In genomic region chr17:18492712-18493476, GRCh38 we compare ENCODE assay signal across 8 cellular contexts. TPM values are rescaled to one million over a fixed set of nuclear protein-coding genes. Genes with fewer than 3 reads are reported as not detected.
DNase-seq lines count a peak whose midpoint lies in the region; ATAC-seq and TF ChIP-seq lines count a peak whose summit lies in the region.
"Not testable (repeated sequence)": the region's sequence is repeated elsewhere in the genome, so short reads cannot be mapped to it uniquely, and the experiment has no call there.

No MANE protein-coding gene starts in this region.

- H3K9me3 Mint-ChIP-seq in CD4-positive, CD25-positive, alpha-beta regulatory T cell; activated CD8-positive, alpha-beta T cell treated with anti-CD3 and anti-CD28 coated beads, Interleukin-2, amount 10 ng/mL, durations not matched to agents 7 days and 5 days (ENCODE audit: insufficient read depth); activated naive CD8-positive, alpha-beta T cell treated with anti-CD3 and anti-CD28 coated beads, Interleukin-2, amount 50 U/mL, for 24 hours; memory B cell: not testable (repeated sequence)

- not testable (repeated sequence) for TF ChIP-seq CTCF in NB4 (IDR thresholded peaks at IDR 0.05; ENCODE audit: low read depth, low read length)

- H3K4me1 Mint-ChIP-seq in CD4-positive, CD25-positive, alpha-beta regulatory T cell; activated CD8-positive, alpha-beta T cell treated with anti-CD3 and anti-CD28 coated beads, Interleukin-2, amount 10 ng/mL, durations not matched to agents 7 days and 5 days (ENCODE audit: low read depth); activated naive CD8-positive, alpha-beta T cell treated with anti-CD3 and anti-CD28 coated beads, Interleukin-2, amount 50 U/mL, for 24 hours; memory B cell: not testable (repeated sequence)

- H3K27ac ChIP-seq in CD4-positive, CD25-positive, alpha-beta regulatory T cell (ENCODE audit: insufficient read depth, low read length, poor library complexity, severe bottlenecking): not testable (repeated sequence)

- peak; percentile 72 to 83 for ATAC-seq in CD4-positive, CD25-positive, alpha-beta regulatory T cell (ENCODE audit: low read depth in 2 of 2)
- ATAC-seq in GM18868 (IDR thresholded peaks at IDR 0.05; ENCODE audit: unreplicated experiment) (peak; percentile 51), HG02852 (IDR thresholded peaks at IDR 0.05; ENCODE audit: unreplicated experiment) (peak; percentile 71), memory B cell (ENCODE audit: low read depth) (peak; percentile 61)
- peak; percentile 88 for ATAC-seq in activated CD8-positive, alpha-beta T cell treated with anti-CD3 and anti-CD28 coated beads, Interleukin-2, amount 10 ng/mL, durations not matched to agents 7 days and 5 days
- peak; percentile 76 for ATAC-seq in activated naive CD8-positive, alpha-beta T cell treated with anti-CD3 and anti-CD28 coated beads, Interleukin-2, amount 50 U/mL, for 24 hours

- not testable (repeated sequence) for H3K27ac Mint-ChIP-seq in CD4-positive, CD25-positive, alpha-beta regulatory T cell; activated naive CD8-positive, alpha-beta T cell treated with anti-CD3 and anti-CD28 coated beads, Interleukin-2, amount 50 U/mL, for 24 hours; memory B cell
- peak overlapping the region; percentile 82 for H3K27ac Mint-ChIP-seq in activated CD8-positive, alpha-beta T cell treated with anti-CD3 and anti-CD28 coated beads, Interleukin-2, amount 10 ng/mL, durations not matched to agents 7 days and 5 days

- CTCF ChIA-PET in activated CD8-positive, alpha-beta T cell treated with anti-CD3 and anti-CD28 coated beads, Interleukin-2, amount 10 ng/mL, durations not matched to agents 7 days and 5 days (lab: Charles Lee): not testable (repeated sequence)

- H3K27me3 ChIP-seq in CD4-positive, CD25-positive, alpha-beta regulatory T cell (ENCODE audit: control insufficient read depth, insufficient read depth, low read length): not testable (repeated sequence)

- H3K9me3 ChIP-seq in CD4-positive, CD25-positive, alpha-beta regulatory T cell (ENCODE audit: control insufficient read depth in 2 of 2, low read length in 2 of 2): not testable (repeated sequence)

- POLR2A ChIA-PET in activated CD8-positive, alpha-beta T cell treated with anti-CD3 and anti-CD28 coated beads, Interleukin-2, amount 10 ng/mL, durations not matched to agents 7 days and 5 days (lab: Charles Lee): not testable (repeated sequence)

- H3K27me3 Mint-ChIP-seq in CD4-positive, CD25-positive, alpha-beta regulatory T cell; activated CD8-positive, alpha-beta T cell treated with anti-CD3 and anti-CD28 coated beads, Interleukin-2, amount 10 ng/mL, durations not matched to agents 7 days and 5 days (ENCODE audit: low read depth); activated naive CD8-positive, alpha-beta T cell treated with anti-CD3 and anti-CD28 coated beads, Interleukin-2, amount 50 U/mL, for 24 hours; memory B cell: not testable (repeated sequence)

- not testable (repeated sequence) for H3K36me3 Mint-ChIP-seq in CD4-positive, CD25-positive, alpha-beta regulatory T cell; activated CD8-positive, alpha-beta T cell treated with anti-CD3 and anti-CD28 coated beads, Interleukin-2, amount 10 ng/mL, durations not matched to agents 7 days and 5 days (ENCODE audit: low read depth); activated naive CD8-positive, alpha-beta T cell treated with anti-CD3 and anti-CD28 coated beads, Interleukin-2, amount 50 U/mL, for 24 hours (ENCODE audit: low read depth); memory B cell

- H3K4me3 Mint-ChIP-seq in CD4-positive, CD25-positive, alpha-beta regulatory T cell: not testable (repeated sequence)
- peak overlapping the region; percentile 64 for H3K4me3 Mint-ChIP-seq in activated CD8-positive, alpha-beta T cell treated with anti-CD3 and anti-CD28 coated beads, Interleukin-2, amount 10 ng/mL, durations not matched to agents 7 days and 5 days
- H3K4me3 Mint-ChIP-seq in activated naive CD8-positive, alpha-beta T cell treated with anti-CD3 and anti-CD28 coated beads, Interleukin-2, amount 50 U/mL, for 24 hours: peak overlapping the region; percentile 45
- H3K4me3 Mint-ChIP-seq in memory B cell: peak overlapping the region; percentile 47

- TF ChIP-seq POLR2A in NB4 (IDR thresholded peaks at IDR 0.05; ENCODE audit: extremely low read depth, insufficient read length): not testable (repeated sequence)

- peak in 1 of 3 donors; percentile 70 for DNase-seq in CD4-positive, CD25-positive, alpha-beta regulatory T cell
- peak; percentile 36 for DNase-seq in NB4 (ENCODE audit: low read depth)
- DNase-seq in activated CD8-positive, alpha-beta T cell treated with anti-CD3 and anti-CD28 coated beads, Interleukin-2, amount 10 ng/mL, durations not matched to agents 7 days and 5 days: peak; percentile 60
- peak; percentile 14 for DNase-seq in activated naive CD8-positive, alpha-beta T cell treated with anti-CD3 and anti-CD28 coated beads, Interleukin-2, amount 50 U/mL, for 24 hours
- not testable (repeated sequence) for DNase-seq in memory B cell (ENCODE audit: low spot score in 2 of 2)
- DNase-seq in stimulated activated CD4-positive, alpha-beta T cell treated with anti-CD3 and anti-CD28 coated beads, Interleukin-4, amount 100 ng/mL, for 48 hours (ENCODE audit: low read depth in 2 of 2): peak; percentile 13 to 29

- peak overlapping the region; percentile 41 for H3K4me3 ChIP-seq in CD4-positive, CD25-positive, alpha-beta regulatory T cell (ENCODE audit: low read depth, low read length)
- H3K4me3 ChIP-seq in NB4 (ENCODE audit: low read depth, low read length): not testable (repeated sequence)

- not testable (repeated sequence) for H3K4me1 ChIP-seq in CD4-positive, CD25-positive, alpha-beta regulatory T cell (ENCODE audit: control insufficient read depth, insufficient read depth, low read length, poor library complexity, severe bottlenecking)

- H3K36me3 ChIP-seq in CD4-positive, CD25-positive, alpha-beta regulatory T cell (ENCODE audit: control insufficient read depth, insufficient read depth, low read length): not testable (repeated sequence)

RNA-seq across cellular contexts. Expression of gene LGALS9C, which starts 16.3 kb away (rescaled TPM):
- total RNA-seq in CD4-positive, CD25-positive, alpha-beta regulatory T cell: not detected
- 1 to 10 TPM in 1 of 4 donors, under 1 TPM in 1, not detected in 2; 0.45 to 1.3 TPM for polyA plus RNA-seq in CD4-positive, CD25-positive, alpha-beta regulatory T cell
- 1 to 10 TPM; 2.6 to 3.7 TPM for total RNA-seq in activated CD8-positive, alpha-beta T cell treated with anti-CD3 and anti-CD28 coated beads, Interleukin-2, amount 10 ng/mL, durations not matched to agents 7 days and 5 days
